Comparison of ENCODE assay signal across 8 cellular contexts in genomic region chr6:69795469-69796080, GRCh38. TPM values are rescaled to one million over a fixed set of nuclear protein-coding genes. Genes with fewer than 3 reads are reported as not detected.
DNase-seq lines count a peak whose midpoint lies in the region; ATAC-seq and TF ChIP-seq lines count a peak whose summit lies in the region.

No MANE protein-coding gene starts in this region.

- peak overlapping the region; percentile 56 to 98 (median 75) for H3K4me3 ChIP-seq in adrenal gland
- peak overlapping the region; percentile 97 for H3K4me3 ChIP-seq in kidney epithelial cell (ENCODE audit: low read depth, low read length)
- peak overlapping the region in 2 of 3 donors; percentile 59 to 99 for H3K4me3 ChIP-seq in thyroid gland (replicated peaks in 1 of 3)

- WGBS in adrenal gland, 4 donors: 16 to 23% (median 20%) methylated on average over 5 of the region's 5 CpGs
- 37 to 48% methylated on average over 5 of the region's 5 CpGs for WGBS in thyroid gland, 2 donors

- in situ Hi-C loops in G401 (cut with HindIII; ENCODE audit: low sequenced_read_pairs): no loop called here

- no peaks in the 10 kb centered on the region for H3K9me3 ChIP-seq in adrenal gland (replicated peaks in 1 of 3)
- no peaks in the 10 kb centered on the region for H3K9me3 ChIP-seq in thyroid gland

- peaks cover 21 to 39% of the 10 kb centered on the region in 2 donors for H3K4me1 ChIP-seq in adrenal gland (replicated peaks in 1 of 2)
- H3K4me1 ChIP-seq in thyroid gland: peaks cover 15 to 25% of the 10 kb centered on the region in 2 donors

- TF ChIP-seq CTCF in adrenal gland (IDR thresholded peaks at IDR 0.05) (peak in 4 of 6 experiments; percentile 10 to 22 (median 18)), kidney epithelial cell (IDR thresholded peaks at IDR 0.05; ENCODE audit: insufficient read depth, low read length, poor library complexity, severe bottlenecking) (no peak), thyroid gland (IDR thresholded peaks at IDR 0.05) (no peak)

- peak; percentile 52 for DNase-seq in G401 (ENCODE audit: low spot score)
- DNase-seq in adrenal gland: no peak
- no peak for DNase-seq in kidney epithelial cell (ENCODE audit: low read depth)
- no peak for DNase-seq in thyroid gland
- no peak for DNase-seq in NCI-H446 treated with DMSO at 0.1 percent for 48 hours (lab: John Stamatoyannopoulos, UW)
- no peak for DNase-seq in NCI-H526 (lab: John Stamatoyannopoulos, UW)

- TF ChIP-seq POLR2A in adrenal gland (IDR thresholded peaks at IDR 0.05) (no peak), thyroid gland (IDR thresholded peaks at IDR 0.05) (no peak)

- intact Hi-C loops in adrenal gland (cut with DNase I) (no loop called here), thyroid gland (cut with DNase I) (no loop called here)

- H3K27ac ChIP-seq in adrenal gland (peak overlapping the region; percentile 70 to 98 (median 90)), thyroid gland (peak overlapping the region; percentile 94 to 98 (median 96))

- H3K36me3 ChIP-seq in adrenal gland (replicated peaks in 1 of 2): no peaks in the 10 kb centered on the region
- no peaks in the 10 kb centered on the region for H3K36me3 ChIP-seq in kidney epithelial cell (ENCODE audit: control insufficient read depth, insufficient read depth, low read length)
- H3K36me3 ChIP-seq in thyroid gland: no peaks in the 10 kb centered on the region

- ATAC-seq in GM19467 (IDR thresholded peaks at IDR 0.05; ENCODE audit: unreplicated experiment) (peak; percentile 30), HG03565 (IDR thresholded peaks at IDR 0.05; ENCODE audit: unreplicated experiment) (peak; percentile 32)

- H3K27me3 ChIP-seq in adrenal gland (no peaks in the 10 kb centered on the region), kidney epithelial cell (ENCODE audit: control insufficient read depth, insufficient read depth, low read length) (no peaks in the 10 kb centered on the region), thyroid gland (no peaks in the 10 kb centered on the region)

RNA-seq across cellular contexts. Expression of gene LMBRD1, which starts 1.2 kb away (rescaled TPM):
- 12.0 and 19.5 TPM in 2 replicates for total RNA-seq in G401 (2014; rRNA removed; shearing (Covaris generic))
- total RNA-seq in adrenal gland: 100 to 1,000 TPM in 6 of 8 donors, 10 to 100 TPM in 2; 89.5 to 133 (median 105) TPM
- polyA plus RNA-seq in adrenal gland: 100 to 1,000 TPM in 1 of 3 donors, 10 to 100 TPM in 2; 22.1 to 141 (median 34.8) TPM
- total RNA-seq in kidney epithelial cell: 31.5 and 33.6 TPM in 2 replicates
- 100 to 1,000 TPM; 113 to 140 (median 124) TPM for total RNA-seq in thyroid gland

Comparison
In these comparisons a context has a peak if more than half of its experiments do, and no peak if none do; other contexts are left out.
1. CTCF ChIP-seq: peak in adrenal gland (4 of 6); none in kidney epithelial cell (single experiment) and thyroid gland (0 of 6).
2. Peak in every context shown above with its lines, with median percentiles within 50 percentile points of each other: H3K4me3 ChIP-seq.